Comparison of ENCODE assay signal across 8 cellular contexts in genomic region chr11:120432056-120433018, GRCh38.
DNase-seq lines count a peak whose midpoint lies in the region; ATAC-seq and TF ChIP-seq lines count a peak whose summit lies in the region.

No MANE protein-coding gene starts in this region.

- no peak overlapping the region for H3K23ac ChIP-seq in trophoblast cell (ENCODE audit: low read length)

- CTCF ChIA-PET in GM10248 (lab: Yijun Ruan, JAX): interaction anchor here (1.0 to 1.3 kb wide), 7 partner anchors 10 to 253 kb away, joined by 3 to 4 read pairs (median 3); no protein-coding TSS in a partner anchor

- WGBS in trophoblast cell (ENCODE audit: extremely low coverage, insufficient coverage, insufficient read length): no CpG with 5 or more reads among the region's 4 CpGs

- H4K8ac ChIP-seq in trophoblast cell (ENCODE audit: low read depth, low read length): no peak overlapping the region

- TF ChIP-seq CTCF in GM10248 (IDR thresholded peaks at IDR 0.05; ENCODE audit: control extremely low read depth, extremely low read depth, low read depth, missing control alignments): no peak

- ATAC-seq in GM19463 (IDR thresholded peaks at IDR 0.05; ENCODE audit: unreplicated experiment): peak; percentile 85
- no peak for ATAC-seq in GM19351 (IDR thresholded peaks at IDR 0.05; ENCODE audit: unreplicated experiment)
- no peak for ATAC-seq in HG02970 (IDR thresholded peaks at IDR 0.05; ENCODE audit: low FRiP score, unreplicated experiment)

- no peak overlapping the region for H2BK5ac ChIP-seq in trophoblast cell (ENCODE audit: low read depth, low read length, poor library complexity)

- H4K12ac ChIP-seq in trophoblast cell (ENCODE audit: low read depth, low read length): no peak overlapping the region

- no peak overlapping the region for H2BK12ac ChIP-seq in trophoblast cell (ENCODE audit: low read length)

- no peak overlapping the region for H3K14ac ChIP-seq in trophoblast cell (ENCODE audit: low read length)

- no peak overlapping the region for H3K18ac ChIP-seq in trophoblast cell (ENCODE audit: low read length)

- POLR2A ChIA-PET in GM10248 (lab: Yijun Ruan, JAX): no interaction called here

- H2AK5ac ChIP-seq in trophoblast cell (ENCODE audit: low read length): no peak overlapping the region

- H3K4me2 ChIP-seq in trophoblast cell (ENCODE audit: low read length): no peak overlapping the region

- H3K4me3 ChIP-seq in SJCRH30 (peak overlapping the region; percentile 21), trophoblast cell (ENCODE audit: low read depth, low read length) (no peak overlapping the region)

- H2BK120ac ChIP-seq in trophoblast cell (ENCODE audit: insufficient read depth, low read length, poor library complexity): no peak overlapping the region

- H3K79me2 ChIP-seq in trophoblast cell (ENCODE audit: control insufficient read depth, insufficient read depth, low read length, poor library complexity): no peaks in the 10 kb centered on the region

- H3K4me1 ChIP-seq in SJCRH30 (peaks cover 10% of the 10 kb centered on the region), trophoblast cell (ENCODE audit: control insufficient read depth in 1 of 2, insufficient read depth in 2 of 2, low read length in 2 of 2) (no peaks in the 10 kb centered on the region)

- H3K9ac ChIP-seq in trophoblast cell (ENCODE audit: low read length): no peak overlapping the region

- DNase-seq in A172 (ENCODE audit: low spot score): peak; percentile 95
- DNase-seq in SJCRH30: peak; percentile 58 to 84
- peak; percentile 90 for DNase-seq in epithelial cell of prostate (ENCODE audit: low read depth, low spot score)
- peak; percentile 2 to 13 for DNase-seq in trophoblast cell
- DNase-seq in GM10248 (ENCODE audit: extremely low spot score): no peak

- H3K27me3 ChIP-seq in SJCRH30 (no peaks in the 10 kb centered on the region), trophoblast cell (ENCODE audit: insufficient read depth, low read length) (no peaks in the 10 kb centered on the region)

- H4K91ac ChIP-seq in trophoblast cell (ENCODE audit: low read depth, low read length): no peak overlapping the region

- H3K9me3 ChIP-seq in SJCRH30 (replicated peaks) (no peaks in the 10 kb centered on the region), trophoblast cell (ENCODE audit: insufficient read depth, low read depth, low read length) (no peaks in the 10 kb centered on the region)

- no peak overlapping the region for H3K4ac ChIP-seq in trophoblast cell (ENCODE audit: low read depth, low read length)

- H3K79me1 ChIP-seq in trophoblast cell (ENCODE audit: low read length): no peaks in the 10 kb centered on the region

- H3K36me3 ChIP-seq in SJCRH30: peaks cover 5% of the 10 kb centered on the region; the same call in 1 of the 2 replicates
- peaks cover 2 to 5% of the 10 kb centered on the region in 2 experiments for H3K36me3 ChIP-seq in trophoblast cell (ENCODE audit: control insufficient read depth in 1 of 2, insufficient read depth in 2 of 2, low read length in 2 of 2)

- no peak overlapping the region for H2AFZ ChIP-seq in trophoblast cell (ENCODE audit: insufficient read depth, low read length, poor library complexity)

- H3K27ac ChIP-seq in SJCRH30 (peak overlapping the region; percentile 74), epithelial cell of prostate (peak overlapping the region; percentile 57), trophoblast cell (ENCODE audit: low read depth, low read length) (no peak overlapping the region)
